Comparison of ENCODE assay signal across 19 cellular contexts in genomic region chr1:55095095-55095494, GRCh38. TPM values are rescaled to one million over a fixed set of nuclear protein-coding genes. Genes with fewer than 3 reads are reported as not detected.
DNase-seq lines count a peak whose midpoint lies in the region; ATAC-seq, FAIRE-seq and TF ChIP-seq lines count a peak whose summit lies in the region.
"Had no signal": no experiment of that assay in that cellular context is flagged by ENCODE, and none has a peak within 500 bp of the region (broad histone marks: within the 10 kb centered on the region; RNA-seq: fewer than 3 reads in every experiment).

No MANE protein-coding gene starts in this region.

- TF ChIP-seq RAD21 in A549 (conservative IDR thresholded peaks at IDR 0.05 in 1 of 2, IDR thresholded peaks at IDR 0.05 in 1 of 2), result no peak
- TF ChIP-seq RAD21 in GM12878 (IDR thresholded peaks at IDR 0.05; ENCODE audit: insufficient read depth, low read depth, low read length), result no peak

- H3K27me3 Mint-ChIP-seq in CD4-positive, CD25-positive, alpha-beta regulatory T cell, result no peaks in the 10 kb centered on the region
- no peaks in the 10 kb centered on the region for H3K27me3 Mint-ChIP-seq in neural crest cell (ENCODE audit: low read depth)
- H3K27me3 Mint-ChIP-seq: CD4-positive, alpha-beta memory T cell; IgD-negative memory B cell had no signal

- FAIRE-seq in A549 (lab: Jason Lieb, UNC) (no peak), GM12878 (lab: Jason Lieb, UNC) (peak; percentile 47)
- FAIRE-seq: A204.1 had no signal

- peak overlapping the region; percentile 27 to 80 (median 76) for H3K27ac Mint-ChIP-seq in CD4-positive, CD25-positive, alpha-beta regulatory T cell
- H3K27ac Mint-ChIP-seq in neural crest cell (ENCODE audit: unreplicated experiment), result peak overlapping the region; percentile 46
- H3K27ac Mint-ChIP-seq: HFFc6, IgD-negative memory B cell had no signal

- no peaks in the 10 kb centered on the region for H3K79me2 ChIP-seq in GM12878 (ENCODE audit: control insufficient read depth, insufficient read depth, low read length)

- H3K36me3 ChIP-seq in CD4-positive, CD25-positive, alpha-beta regulatory T cell (ENCODE audit: control insufficient read depth, insufficient read depth, low read length), result peaks cover 95% of the 10 kb centered on the region
- H3K36me3 ChIP-seq in GM12878 (ENCODE audit: control insufficient read depth in 2 of 2, insufficient read depth in 2 of 2, low read length in 1 of 2), result peaks cover 6 to 33% of the 10 kb centered on the region in 2 experiments

- peaks cover 0 to 11% (median 1%) of the 10 kb centered on the region in 4 donors for H3K4me1 Mint-ChIP-seq in CD4-positive, CD25-positive, alpha-beta regulatory T cell
- H3K4me1 Mint-ChIP-seq in neural crest cell, result no peaks in the 10 kb centered on the region
- H3K4me1 Mint-ChIP-seq: CD4-positive, alpha-beta memory T cell; IgD-negative memory B cell had no signal

- H2AFZ ChIP-seq in GM12878 (ENCODE audit: control insufficient read depth, low read depth, low read length), result no peak overlapping the region

- H3K4me1 ChIP-seq in A549 (no peaks in the 10 kb centered on the region), GM12878 (ENCODE audit: control insufficient read depth, insufficient read depth, low read length) (no peaks in the 10 kb centered on the region)
- H3K4me1 ChIP-seq in CD4-positive, CD25-positive, alpha-beta regulatory T cell (ENCODE audit: control insufficient read depth, insufficient read depth, low read length, poor library complexity, severe bottlenecking), result no peaks in the 10 kb centered on the region

- TF ChIP-seq POLR2A in A549 (IDR thresholded peaks at IDR 0.05; ENCODE audit: low read length), result no peak
- no peak for TF ChIP-seq POLR2A in GM12878 (IDR thresholded peaks at IDR 0.05; ENCODE audit: low read depth, low read length)

- POLR2A ChIA-PET in A549 (lab: Yijun Ruan, JAX), result no interaction called here
- POLR2A ChIA-PET in GM12878 (lab: Charles Lee), result no interaction called here

- TF ChIP-seq CTCF in A549 (IDR thresholded peaks at IDR 0.05), result no peak
- no peak for TF ChIP-seq CTCF in GM12878 (IDR thresholded peaks at IDR 0.05 in 2 of 3, conservative IDR thresholded peaks at IDR 0.05 in 1 of 3; ENCODE audit: control insufficient read depth in 2 of 3, extremely low read depth in 1 of 3, insufficient read depth in 1 of 3, low read depth in 3 of 3, low read length in 3 of 3)
- TF ChIP-seq CTCF in neural crest cell (conservative IDR thresholded peaks at IDR 0.05), result no peak

- intact Hi-C loops in GM12878 (cut with micrococcal nuclease; ENCODE audit: unreplicated experiment), result no loop called here

- H3K27me3 ChIP-seq in CD4-positive, CD25-positive, alpha-beta regulatory T cell (ENCODE audit: control insufficient read depth, insufficient read depth, low read length), result no peaks in the 10 kb centered on the region
- H3K27me3 ChIP-seq in GM12878 (replicated peaks in 1 of 2; ENCODE audit: control insufficient read depth in 2 of 2, insufficient read depth in 2 of 2, low read length in 1 of 2), result no peaks in the 10 kb centered on the region

- H4K20me1 ChIP-seq in GM12878 (ENCODE audit: control insufficient read depth, insufficient read depth), result no peaks in the 10 kb centered on the region

- H3K4me3 ChIP-seq in A549, result no peak overlapping the region
- H3K4me3 ChIP-seq in CD4-positive, CD25-positive, alpha-beta regulatory T cell (ENCODE audit: low read depth, low read length), result no peak overlapping the region
- no peak overlapping the region for H3K4me3 ChIP-seq in GM12878

- H3K9me3 ChIP-seq in A549, result no peaks in the 10 kb centered on the region
- H3K9me3 ChIP-seq in CD4-positive, CD25-positive, alpha-beta regulatory T cell (ENCODE audit: control insufficient read depth in 2 of 2, low read length in 2 of 2), result no peaks in the 10 kb centered on the region
- no peaks in the 10 kb centered on the region for H3K9me3 ChIP-seq in GM12878 (replicated peaks; ENCODE audit: control insufficient read depth, insufficient read depth, low read length)

- SMC1A ChIA-PET in GM12878 (lab: Charles Lee; ENCODE audit: uncharacterized antibody, unreplicated experiment), result interaction anchor here (1.0 kb wide), 1 partner anchor 16 kb away, joined by 3 read pairs; no protein-coding TSS in a partner anchor

- no peak for ATAC-seq in A549
- ATAC-seq in CD4-positive, CD25-positive, alpha-beta regulatory T cell (ENCODE audit: low read depth in 2 of 2), result no peak
- ATAC-seq in GM12878, result no peak
- ATAC-seq: HCT116 had no signal

- no peak overlapping the region for H3K4me3 Mint-ChIP-seq in CD4-positive, CD25-positive, alpha-beta regulatory T cell
- no peak overlapping the region for H3K4me3 Mint-ChIP-seq in neural crest cell
- H3K4me3 Mint-ChIP-seq: CD4-positive, alpha-beta memory T cell; HFFc6; IgD-negative memory B cell had no signal

- in situ Hi-C loops in GM12878 (cut with MboI), result no loop called here

- H3K36me3 Mint-ChIP-seq in CD4-positive, CD25-positive, alpha-beta regulatory T cell, result peaks cover 68% of the 10 kb centered on the region
- peaks cover 37% of the 10 kb centered on the region for H3K36me3 Mint-ChIP-seq in neural crest cell (ENCODE audit: low read depth)

- DNase-seq in A549 (ENCODE audit: low read depth in 1 of 2, low spot score in 1 of 2), result no peak
- no peak for DNase-seq in CD4-positive, CD25-positive, alpha-beta regulatory T cell
- no peak for DNase-seq in GM12878 (ENCODE audit: low read depth, low spot score)
- no peak for DNase-seq in neural crest cell (ENCODE audit: low read depth, low spot score)
- DNase-seq in COR-L47 (lab: John Stamatoyannopoulos, UW), result no peak
- no peak for DNase-seq in hypothalamus (lab: John Stamatoyannopoulos, UW)
- DNase-seq: AML-193; Calu3; CD4-positive, alpha-beta memory T cell; DMS79 treated with DMSO at 0.1 percent for 48 hours; GF-D8; GOT3; H7; HFFc6 had no signal

- 89% methylated on average over 5 of the region's 5 CpGs for WGBS in A549 (ENCODE audit: missing lambda C conversion rate)
- 100% methylated on average over 5 of the region's 5 CpGs for WGBS in GM12878 (ENCODE audit: insufficient coverage, insufficient replicate concordance, low lambda C conversion rate, missing lambda C conversion rate)

- TF ChIP-seq EP300 in A549 (IDR thresholded peaks at IDR 0.05), result no peak
- TF ChIP-seq EP300 in GM12878 (IDR thresholded peaks at IDR 0.05; ENCODE audit: borderline replicate concordance in 1 of 2, control insufficient read depth in 1 of 2, low read depth in 2 of 2, low read length in 2 of 2), result no peak

- no peak overlapping the region for H3K4me2 ChIP-seq in A549
- H3K4me2 ChIP-seq in GM12878 (ENCODE audit: control insufficient read depth, insufficient read depth), result no peak overlapping the region

- H3K27ac ChIP-seq in A549 (no peak overlapping the region), GM12878 (ENCODE audit: control insufficient read depth, insufficient read depth) (no peak overlapping the region)
- no peak overlapping the region for H3K27ac ChIP-seq in CD4-positive, CD25-positive, alpha-beta regulatory T cell (ENCODE audit: insufficient read depth, low read length, poor library complexity, severe bottlenecking)
- H3K27ac ChIP-seq: C4-2B, HL-60 had no signal

- no TSS peak for BruUV-seq in GM12878 (replicated peaks; lab: Mats Ljungman, UMichigan)

- RAD21 ChIA-PET in GM12878 (lab: Charles Lee; ENCODE audit: unreplicated experiment), result interaction anchor here (0.9 kb wide), 1 partner anchor 150 kb away, joined by 3 read pairs; no protein-coding TSS in a partner anchor

- CTCF ChIA-PET in A549 (lab: Yijun Ruan, JAX) (no interaction called here), GM12878 (lab: Yijun Ruan, JAX) (interaction anchor here (0.6 kb wide), 1 partner anchor 59 kb away, joined by 3 read pairs; no protein-coding TSS in a partner anchor)

- H3K9ac ChIP-seq in GM12878 (ENCODE audit: control insufficient read depth, insufficient read depth, low read length), result no peak overlapping the region

- no peaks in the 10 kb centered on the region for H3K9me3 Mint-ChIP-seq in CD4-positive, CD25-positive, alpha-beta regulatory T cell
- no peaks in the 10 kb centered on the region for H3K9me3 Mint-ChIP-seq in neural crest cell
- H3K9me3 Mint-ChIP-seq: CD4-positive, alpha-beta memory T cell; HFFc6; IgD-negative memory B cell had no signal

TF ChIP-seq in A549, 52 proteins besides CTCF, POLR2A, EP300 and RAD21:
- TF ChIP-seq RNF2 (IDR thresholded peaks at IDR 0.05; ENCODE audit: borderline replicate concordance, low read depth) (no peak), MAFK (IDR thresholded peaks at IDR 0.05; ENCODE audit: partially characterized antibody) (peak; percentile 36)

TF ChIP-seq in GM12878, 131 proteins besides CTCF, POLR2A, EP300 and RAD21 (continues in another document):
- TF ChIP-seq MAX (IDR thresholded peaks at IDR 0.05; ENCODE audit: low read depth, low read length) (no peak), CREB1 (IDR thresholded peaks at IDR 0.05; ENCODE audit: low read depth) (no peak)

RNA-seq across cellular contexts. Expression of gene PCSK9, which starts 55.7 kb away (rescaled TPM):
- polyA plus RNA-seq in A549 (2011; rRNA removed) (1.6 and 1.7 TPM in 2 replicates), A549 (2017; fragmentation: RNase III; extraction: RNeasy Plus Mini Kit Qiagen cat#74134 plus additional on column Dnase treatment) (2.7 to 7.3 TPM (median 4.9 TPM) in 3 replicates), GM12878 (2011; rRNA removed) (not detected in 2 replicates), GM12878 (2014; fragmentation: Illumina TruSeq; extraction: Trizol) (not detected in 2 replicates), GM12878 (2014; fragmentation: Nextera tagmentation; extraction: Ambion mirVana) (not detected), GM12878 (2014; rRNA removed) (not detected in 2 replicates), GM12878 (2016; fragmentation: Nextera tagmentation; extraction: Ambion mirVana) (under 1 TPM in 1 of 2 experiments, not detected in 1; 0.03 TPM)
- polyA plus RNA-seq in A549 (2012; cell fraction: cytosol; rRNA removed), result 2.4 and 3.7 TPM in 2 replicates
- 9.8 and 14.3 TPM in 2 replicates for polyA plus RNA-seq in A549 (2012; cell fraction: nucleus; rRNA removed)
- 1.6 and 1.8 TPM in 2 replicates for polyA minus RNA-seq in A549 (2011; rRNA and poly(A)+ RNA removed)
- total RNA-seq in CD4-positive, CD25-positive, alpha-beta regulatory T cell, result not detected
- not detected for polyA plus RNA-seq in CD4-positive, CD25-positive, alpha-beta regulatory T cell
- not detected in 2 replicates for total RNA-seq in GM12878 (2013; cell fraction: nucleolus; rRNA removed)
- total RNA-seq in GM12878 (2014; rRNA removed) (not detected in 2 replicates), GM12878 (2014; rRNA removed; fragmentation: Illumina TruSeq; extraction: Trizol) (not detected in 2 replicates), GM12878 (2021) (0.15 and 0.21 TPM in 2 replicates), neural crest cell (23.7 and 24.1 TPM in 2 replicates)
- polyA plus RNA-seq in GM12878 (2011; ENCODE audit: low read depth), result not detected
- polyA plus RNA-seq in GM12878 (2011; cell fraction: cytosol; rRNA removed), result not detected in 2 replicates
- polyA plus RNA-seq in GM12878 (2011; cell fraction: nucleus; rRNA removed), result 0.04 and 0.07 TPM in 2 replicates
- not detected in 2 replicates for polyA plus RNA-seq in GM12878 (2012)
- not detected in 2 replicates for polyA minus RNA-seq in GM12878 (2011; rRNA and poly(A)+ RNA removed)
- 2.1 and 2.6 TPM in 2 replicates for polyA minus RNA-seq in GM12878 (2011; cell fraction: cytosol; rRNA and poly(A)+ RNA removed)
- polyA minus RNA-seq in GM12878 (2011; cell fraction: nucleus; rRNA and poly(A)+ RNA removed), result 0.12 and 0.57 TPM in 2 replicates
- total RNA-seq: CD4-positive, alpha-beta memory T cell had no signal
- polyA plus RNA-seq: CD4-positive, alpha-beta memory T cell; IgD-negative memory B cell had no signal

Comparison
In these comparisons a context has a peak if more than half of its experiments do, and no peak if none do; other contexts are left out.
1. RNA of gene PCSK9, which starts 55.7 kb away (total RNA-seq): 23.7 to 24.1 TPM in neural crest cell; not detected in CD4-positive, CD25-positive, alpha-beta regulatory T cell (single experiment) and 0.15 to 0.21 TPM in GM12878; every median in the first group is over 10 times any median in the second.